ENCODE assay signal across 9 cellular contexts in the genomic region with DNA sequence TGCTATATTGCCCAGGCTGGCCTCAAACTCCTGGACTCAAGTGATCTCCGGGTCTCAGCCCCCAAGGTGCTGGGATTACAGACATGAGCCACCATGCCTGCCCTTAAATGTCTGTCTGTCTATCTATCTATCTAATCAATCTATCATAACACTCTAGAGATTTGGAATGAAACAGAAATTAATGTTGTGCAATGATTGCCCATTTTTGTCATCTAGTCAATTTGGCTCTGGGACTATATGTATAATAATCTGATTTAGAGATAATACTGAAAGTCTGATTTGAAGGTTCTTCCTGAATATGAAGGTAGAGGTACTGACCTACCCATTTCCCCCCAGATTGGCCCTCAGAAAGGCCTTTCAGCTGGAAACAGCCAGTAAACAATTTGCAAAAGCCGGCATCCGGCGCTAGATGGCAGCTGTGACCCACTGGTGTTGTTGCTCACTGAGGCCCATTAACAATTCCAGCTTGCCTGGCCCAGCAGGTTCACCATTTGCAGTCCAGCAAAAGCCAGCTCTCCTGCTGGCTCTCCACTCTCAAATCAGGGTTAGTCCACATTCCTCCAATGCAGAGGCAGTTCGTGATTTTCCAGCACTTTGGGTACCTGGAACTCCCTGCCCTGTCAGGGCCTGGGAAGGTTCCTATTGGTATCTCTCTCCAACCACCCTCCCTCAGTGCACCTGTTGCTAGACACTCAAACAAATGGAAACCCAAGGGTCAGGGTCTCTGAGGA. TPM values are rescaled to one million over a fixed set of nuclear protein-coding genes. Genes with fewer than 3 reads are reported as not detected.
DNase-seq lines count a peak whose midpoint lies in the region; ATAC-seq and TF ChIP-seq lines count a peak whose summit lies in the region.
"Had no signal": no experiment of that assay in that cellular context is flagged by ENCODE, and none has a peak within 500 bp of the region (broad histone marks: within the 10 kb centered on the region; RNA-seq: fewer than 3 reads in every experiment).

No MANE protein-coding gene starts in this region.

- no peak for TF ChIP-seq POLR2A in lower leg skin (IDR thresholded peaks at IDR 0.05)

- intact Hi-C loops in lower leg skin (cut with DNase I; ENCODE audit: low total_unique reads) = no loop called here

- in situ Hi-C loops in Caki2 (cut with HindIII; ENCODE audit: low pct_unique_long_range_greater_than_20kb, low sequenced_read_pairs) = no loop called here

- DNase-seq in Caki2 (ENCODE audit: low read depth) (peak; percentile 30), HFF-Myc (ENCODE audit: extremely low read depth, low read depth) (no peak), NCI-H226 (peak; percentile 37), dermis blood vessel endothelial cell (peak; percentile 85), lower leg skin (ENCODE audit: low spot score in 2 of 2) (peak; percentile 62 to 90)
- peak; percentile 55 for DNase-seq in activated CD4-positive, alpha-beta T cell treated with anti-CD3 and anti-CD28 coated beads, Interleukin-2, amount 50 U/mL, for 1 hour
- DNase-seq in stimulated activated CD4-positive, alpha-beta T cell treated with anti-CD3 and anti-CD28 coated beads, TNF-alpha, amount 100 ng/mL, for 48 hours (ENCODE audit: low read depth in 3 of 3) = peak in 2 of 3 donors; percentile 34 to 50

- 21 to 24% methylated on average over 5 of the region's 5 CpGs for WGBS in lower leg skin, 2 donors

- TF ChIP-seq CTCF in HFF-Myc (IDR thresholded peaks at IDR 0.05; ENCODE audit: low read depth, low read length, missing control alignments) = peak; percentile 84
- TF ChIP-seq CTCF in lower leg skin (IDR thresholded peaks at IDR 0.05) = no peak

- ATAC-seq in HG03442 (IDR thresholded peaks at IDR 0.05; ENCODE audit: unreplicated experiment) = no peak

- H3K4me3 ChIP-seq in HFF-Myc (replicated peaks; ENCODE audit: low read depth, low read length) (no peak overlapping the region), lower leg skin (ENCODE audit: low read depth, poor library complexity, severe bottlenecking) (no peak overlapping the region)
- H3K4me3 ChIP-seq: SK-N-MC had no signal

RNA-seq across cellular contexts. Expression of a gene that starts 22.9 kb away (rescaled TPM):
- total RNA-seq in Caki2 (2014; rRNA removed; shearing (Covaris generic); ENCODE audit: low replicate concordance) = 5.2 and 9.4 TPM in 2 replicates
- total RNA-seq in dermis blood vessel endothelial cell (10.9 and 11.2 TPM in 2 replicates), lower leg skin (10 to 100 TPM in 1 of 4 donors, 1 to 10 TPM in 3; 5.5 to 14.9 (median 7.9) TPM)

RNA-seq across cellular contexts. Expression of a gene that starts 30.3 kb away (rescaled TPM):
- total RNA-seq in Caki2 (2014; rRNA removed; shearing (Covaris generic); ENCODE audit: low replicate concordance) = 19.8 and 28.5 TPM in 2 replicates
- total RNA-seq in dermis blood vessel endothelial cell (8.2 and 10.4 TPM in 2 replicates), lower leg skin (100 to 1,000 TPM in 1 of 4 donors, 10 to 100 TPM in 3; 69.8 to 106 (median 83.1) TPM)
